5 cellular contexts compared by ENCODE assay signal in genomic region chr22:16617516-16617915, GRCh38. TPM values are rescaled to one million over a fixed set of nuclear protein-coding genes. Genes with fewer than 3 reads are reported as not detected.
"Had no signal": no experiment of that assay in that cellular context is flagged by ENCODE, and none has a peak within 500 bp of the region (broad histone marks: within the 10 kb centered on the region; RNA-seq: fewer than 3 reads in every experiment).

No MANE protein-coding gene starts in this region.

RNA-seq across cellular contexts. Expression of gene CCT8L2, which starts 24.9 kb away (rescaled TPM):
- total RNA-seq: GM23338, H1, H9, HT-29, IMR-90 had no signal
- polyA plus RNA-seq: GM23338, H1, IMR-90 had no signal
